Comparison of ENCODE assay signal across 8 cellular contexts in the genomic region with DNA sequence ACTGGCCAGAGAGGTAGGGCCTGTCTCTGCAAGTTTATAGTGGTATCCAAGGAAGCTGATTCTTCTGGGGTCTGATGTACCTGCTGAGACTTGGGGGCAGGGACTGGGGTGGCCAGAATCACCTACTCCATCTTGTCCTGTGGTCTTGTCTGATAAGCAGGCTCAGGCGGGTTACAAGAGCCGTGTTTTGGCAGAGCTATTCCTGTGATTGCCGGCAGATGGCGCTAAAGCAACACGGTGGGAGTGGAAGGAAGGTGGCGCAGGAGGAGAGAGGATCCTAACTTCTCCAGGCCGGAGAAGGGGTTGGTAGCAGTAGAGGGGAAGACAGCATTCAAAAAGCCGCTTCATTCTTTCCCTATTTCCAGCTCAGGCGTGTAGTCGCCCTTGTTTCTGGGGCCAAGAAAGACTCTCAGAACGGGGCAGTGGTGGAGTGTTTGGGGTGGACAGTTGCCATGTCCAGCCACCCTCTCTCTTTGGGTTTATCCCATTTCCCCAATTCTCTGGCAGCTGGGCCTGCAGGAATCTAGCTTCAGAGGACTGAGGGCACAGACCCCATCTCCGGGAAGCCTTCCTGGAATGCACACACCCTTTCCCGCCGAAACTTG. TPM values are rescaled to one million over a fixed set of nuclear protein-coding genes. Genes with fewer than 3 reads are reported as not detected.
DNase-seq lines count a peak whose midpoint lies in the region; ATAC-seq, FAIRE-seq and TF ChIP-seq lines count a peak whose summit lies in the region.

No MANE protein-coding gene starts in this region.

- peaks cover 39% of the 10 kb centered on the region for H3K27me3 ChIP-seq in neutrophil

- no peak for FAIRE-seq in RCC 7860 (lab: Jason Lieb, UNC)

- H3K27ac Mint-ChIP-seq in activated T-cell treated with anti-CD3 and anti-CD28 coated beads, Interleukin-2, amount 50 U/mL, for 72 hours: no peak overlapping the region

- TF ChIP-seq CTCF in GM10248 (IDR thresholded peaks at IDR 0.05; ENCODE audit: control extremely low read depth, extremely low read depth, low read depth, missing control alignments): peak; percentile 99
- TF ChIP-seq CTCF in fibroblast of pulmonary artery (IDR thresholded peaks at IDR 0.05; ENCODE audit: low read length, missing control alignments): peak; percentile 100
- TF ChIP-seq CTCF in neutrophil (IDR thresholded peaks at IDR 0.05): peak; percentile 94

- no peak overlapping the region for H3K27ac ChIP-seq in neutrophil

- peaks cover 0 to 6% of the 10 kb centered on the region in 2 experiments for H3K4me1 ChIP-seq in neutrophil (ENCODE audit: control insufficient read depth in 1 of 2, insufficient read depth in 1 of 2, low read depth in 1 of 2, low read length in 1 of 2)

- peaks cover 27% of the 10 kb centered on the region for H3K4me1 Mint-ChIP-seq in activated T-cell treated with anti-CD3 and anti-CD28 coated beads, Interleukin-2, amount 50 U/mL, for 72 hours (ENCODE audit: low read depth)

- CTCF ChIA-PET in GM10248 (lab: Yijun Ruan, JAX): interaction anchor here (0.6 to 10.6 kb wide), 46 partner anchors 9 to 1770 kb away, joined by 3 to 347 read pairs (median 4); a partner anchor contains a TSS

- no peaks in the 10 kb centered on the region for H3K9me3 Mint-ChIP-seq in activated T-cell treated with anti-CD3 and anti-CD28 coated beads, Interleukin-2, amount 50 U/mL, for 72 hours

- DNase-seq in GM10248 (ENCODE audit: extremely low spot score): peak; percentile 84
- peak; percentile 82 for DNase-seq in KG1 (lab: John Stamatoyannopoulos, UW)
- peak; percentile 42 for DNase-seq in RCC 7860 (ENCODE audit: low spot score)
- DNase-seq in activated T-cell treated with anti-CD3 and anti-CD28 coated beads, Interleukin-2, amount 50 U/mL, for 72 hours: peak; percentile 74 to 81
- DNase-seq in fibroblast of pulmonary artery (ENCODE audit: low read depth): peak; percentile 87
- DNase-seq in stromal cell of bone marrow (ENCODE audit: low read depth): peak; percentile 54

- no peak overlapping the region for H3K4me3 Mint-ChIP-seq in activated T-cell treated with anti-CD3 and anti-CD28 coated beads, Interleukin-2, amount 50 U/mL, for 72 hours

- ATAC-seq in activated T-cell treated with anti-CD3 and anti-CD28 coated beads, Interleukin-2, amount 50 U/mL, for 72 hours (replicated peaks in 1 of 2): peak; percentile 71
- no peak for ATAC-seq in HG03095 (IDR thresholded peaks at IDR 0.05; ENCODE audit: unreplicated experiment)

- no peaks in the 10 kb centered on the region for H3K9me3 ChIP-seq in neutrophil

- POLR2A ChIA-PET in GM10248 (lab: Yijun Ruan, JAX): no interaction called here

- H3K27me3 Mint-ChIP-seq in activated T-cell treated with anti-CD3 and anti-CD28 coated beads, Interleukin-2, amount 50 U/mL, for 72 hours (ENCODE audit: low read depth): peaks cover 20% of the 10 kb centered on the region

- no peak overlapping the region for H3K4me3 ChIP-seq in fibroblast of pulmonary artery (replicated peaks; ENCODE audit: low read depth, low read length)
- no peak overlapping the region for H3K4me3 ChIP-seq in neutrophil (ENCODE audit: low read depth in 1 of 2, low read length in 1 of 2)

- H3K36me3 ChIP-seq in neutrophil: no peaks in the 10 kb centered on the region

- H3K36me3 Mint-ChIP-seq in activated T-cell treated with anti-CD3 and anti-CD28 coated beads, Interleukin-2, amount 50 U/mL, for 72 hours (ENCODE audit: insufficient read depth in 2 of 2): no peaks in the 10 kb centered on the region

RNA-seq across cellular contexts. Expression of a gene that starts 15.1 kb away (rescaled TPM):
- not detected for total RNA-seq in activated T-cell treated with anti-CD3 and anti-CD28 coated beads, Interleukin-2, amount 50 U/mL, for 72 hours

RNA-seq across cellular contexts. Expression of a gene that starts 25.3 kb away (rescaled TPM):
- 100 to 1,000 TPM; 730 to 898 TPM for total RNA-seq in activated T-cell treated with anti-CD3 and anti-CD28 coated beads, Interleukin-2, amount 50 U/mL, for 72 hours
